ENCODE assay signal across 8 cellular contexts in the genomic region with DNA sequence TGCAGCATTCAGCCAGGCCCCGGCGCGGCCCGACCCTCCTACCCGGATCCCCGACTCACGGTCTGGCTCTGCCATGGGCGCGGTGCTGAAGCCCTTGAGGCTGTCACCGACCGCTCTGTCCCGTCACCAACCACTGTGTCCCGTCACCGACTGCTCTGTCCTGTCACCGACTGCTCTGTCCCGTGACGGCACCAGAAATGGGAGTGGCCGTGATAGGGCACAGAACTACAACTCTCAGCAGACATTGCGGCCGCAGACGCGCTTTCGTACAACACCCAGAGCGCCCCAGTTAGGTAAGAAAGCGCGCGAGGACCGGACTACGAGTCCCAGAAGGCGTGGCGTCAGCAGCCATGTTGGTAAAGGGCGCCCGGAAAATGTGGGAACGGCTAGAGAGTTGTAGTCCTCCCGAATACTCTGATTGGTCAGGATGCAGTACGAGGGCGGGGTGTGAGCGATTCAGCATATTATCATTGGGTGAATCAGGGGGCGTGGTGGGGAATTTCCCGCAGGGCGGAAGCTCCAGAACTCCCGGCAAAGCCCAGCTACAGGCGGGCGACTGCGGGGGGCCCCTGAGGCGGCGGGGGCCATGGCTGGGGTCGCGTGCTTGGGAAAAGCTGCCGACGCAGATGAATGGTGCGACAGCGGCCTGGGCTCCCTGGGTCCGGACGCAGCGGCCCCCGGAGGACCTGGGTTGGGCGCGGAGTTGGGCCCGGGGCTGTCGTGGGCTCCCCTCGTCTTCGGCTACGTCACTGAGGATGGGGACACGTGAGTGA. TPM values are rescaled to one million over a fixed set of nuclear protein-coding genes. Genes with fewer than 3 reads are reported as not detected.
A peak's percentile ranks its signal among the peaks of the same experiment; 100 is the strongest.
DNase-seq lines count a peak whose midpoint lies in the region; ATAC-seq lines count a peak whose summit lies in the region.

A gene with protein sequence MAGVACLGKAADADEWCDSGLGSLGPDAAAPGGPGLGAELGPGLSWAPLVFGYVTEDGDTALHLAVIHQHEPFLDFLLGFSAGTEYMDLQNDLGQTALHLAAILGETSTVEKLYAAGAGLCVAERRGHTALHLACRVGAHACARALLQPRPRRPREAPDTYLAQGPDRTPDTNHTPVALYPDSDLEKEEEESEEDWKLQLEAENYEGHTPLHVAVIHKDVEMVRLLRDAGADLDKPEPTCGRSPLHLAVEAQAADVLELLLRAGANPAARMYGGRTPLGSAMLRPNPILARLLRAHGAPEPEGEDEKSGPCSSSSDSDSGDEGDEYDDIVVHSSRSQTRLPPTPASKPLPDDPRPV (plus strand): TSS at position 523 of the 773 bp plus-strand sequence. CDS start 64 bp downstream, at position 587.
A gene (minus strand): TSS at position 172 of the 773 bp plus-strand sequence. CDS start 97 bp downstream, at position 75.

- peaks cover 30% of the 10 kb centered on the region for H3K36me3 Mint-ChIP-seq in effector memory CD8-positive, alpha-beta T cell (ENCODE audit: insufficient read depth)

- peaks cover 39 to 44% of the 10 kb centered on the region in 2 donors for H3K4me1 Mint-ChIP-seq in effector memory CD8-positive, alpha-beta T cell (ENCODE audit: low read depth in 2 of 2)

- DNase-seq in COLO668 (lab: John Stamatoyannopoulos, UW; ENCODE audit: unreplicated experiment) = peak; percentile 99
- peak; percentile 100 for DNase-seq in HT1080 (ENCODE audit: low read depth)
- peak; percentile 100 for DNase-seq in NOMO-1 treated with DMSO at 0.1 percent for 48 hours (lab: John Stamatoyannopoulos, UW; ENCODE audit: unreplicated experiment)
- DNase-seq in activated CD8-positive, alpha-beta memory T cell treated with anti-CD3 and anti-CD28 coated beads for 4 hours (ENCODE audit: low read depth in 2 of 2) = peak; percentile 96 to 99
- DNase-seq in effector memory CD8-positive, alpha-beta T cell = peak; percentile 97 to 99 (median 98)
- peak; percentile 100 for DNase-seq in medulla oblongata (ENCODE audit: extremely low spot score)
- DNase-seq in stimulated activated CD8-positive, alpha-beta memory T cell treated with anti-CD3 and anti-CD28 coated beads, Interleukin-12 subunit alpha, Interleukin-12 subunit beta, amount 100 ng/mL, for 1 hour (ENCODE audit: low read depth) = peak; percentile 99

- H3K27ac Mint-ChIP-seq in effector memory CD8-positive, alpha-beta T cell = peak within 1 kb of the TSS; percentile 99 to 100

- ATAC-seq in GM21360 (IDR thresholded peaks at IDR 0.05; ENCODE audit: unreplicated experiment) = peak; percentile 85
- peak; percentile 82 for ATAC-seq in effector memory CD8-positive, alpha-beta T cell (replicated peaks)

- no peaks in the 10 kb centered on the region for H3K9me3 Mint-ChIP-seq in effector memory CD8-positive, alpha-beta T cell

- peak within 1 kb of the TSS; percentile 91 to 96 for H3K4me3 Mint-ChIP-seq in effector memory CD8-positive, alpha-beta T cell

- H3K27me3 Mint-ChIP-seq in effector memory CD8-positive, alpha-beta T cell = no peaks in the 10 kb centered on the region

RNA-seq across cellular contexts. Expression of the first gene that starts in this region (rescaled TPM):
- total RNA-seq in HT1080 (2014; rRNA removed; shearing (Covaris generic)) = 25.7 and 42.5 TPM in 2 replicates
- polyA plus RNA-seq in HT1080 (2015; cell fraction: cytosol; rRNA removed) = 16.2 and 19.3 TPM in 2 replicates
- polyA plus RNA-seq in HT1080 (2015; cell fraction: nucleus; rRNA removed) = 11.3 and 12.5 TPM in 2 replicates

RNA-seq across cellular contexts. Expression of the second gene that starts in this region (rescaled TPM):
- total RNA-seq in HT1080 (2014; rRNA removed; shearing (Covaris generic)) = 30.8 and 33.6 TPM in 2 replicates
- 21.1 and 21.8 TPM in 2 replicates for polyA plus RNA-seq in HT1080 (2015; cell fraction: cytosol; rRNA removed)
- 23.1 and 27.8 TPM in 2 replicates for polyA plus RNA-seq in HT1080 (2015; cell fraction: nucleus; rRNA removed)

Comparison
In these comparisons a context has a peak if more than half of its experiments do, and no peak if none do; other contexts are left out.
1. Peak in every context shown above with its lines: DNase-seq and ATAC-seq.